ENCODE assay signal across 10 cellular contexts in genomic region chr14:94113490-94113889, GRCh38. TPM values are rescaled to one million over a fixed set of nuclear protein-coding genes. Genes with fewer than 3 reads are reported as not detected.
DNase-seq lines count a peak whose midpoint lies in the region; ATAC-seq and TF ChIP-seq lines count a peak whose summit lies in the region.
"Had no signal": no experiment of that assay in that cellular context is flagged by ENCODE, and none has a peak within 500 bp of the region (broad histone marks: within the 10 kb centered on the region; RNA-seq: fewer than 3 reads in every experiment).

No MANE protein-coding gene starts in this region.

- no peak overlapping the region for H3K4me2 ChIP-seq in hepatocyte

- H2AFZ ChIP-seq in hepatocyte, result no peak overlapping the region

- H3K4me3 ChIP-seq in stomach (peak overlapping the region in 1 of 4 donors; percentile 55), hepatocyte (no peak overlapping the region)
- H3K4me3 ChIP-seq: prostate gland had no signal

- ATAC-seq in GM18505 (IDR thresholded peaks at IDR 0.05; ENCODE audit: unreplicated experiment), result no peak
- ATAC-seq in HG02981 (IDR thresholded peaks at IDR 0.05; ENCODE audit: unreplicated experiment), result no peak

- peak overlapping the region in 4 of 5 donors; percentile 26 to 93 (median 72) for H3K27ac ChIP-seq in stomach
- H3K27ac ChIP-seq in hepatocyte, result no peak overlapping the region
- H3K27ac ChIP-seq: prostate gland had no signal

- WGBS in stomach, 5 donors, result 24 to 41% (median 36%) methylated on average over 6 of the region's 6 CpGs
- 81% methylated on average over 6 of the region's 6 CpGs for WGBS in hepatocyte (ENCODE audit: low lambda C conversion rate, missing lambda C conversion rate)

- intact Hi-C loops in stomach (cut with DNase I; ENCODE audit: low total_unique reads), result no loop called here

- H3K4me1 ChIP-seq in stomach (peaks cover 14 to 48% (median 39%) of the 10 kb centered on the region in 4 donors), hepatocyte (ENCODE audit: insufficient read depth) (no peaks in the 10 kb centered on the region)
- H3K4me1 ChIP-seq: prostate gland had no signal

- TF ChIP-seq POLR2A in stomach (IDR thresholded peaks at IDR 0.05), result no peak
- TF ChIP-seq POLR2A in GM18505 (IDR thresholded peaks at IDR 0.05; ENCODE audit: borderline replicate concordance, extremely low read depth, insufficient read depth, insufficient read length), result no peak

- TF ChIP-seq CTCF in stomach (IDR thresholded peaks at IDR 0.05) (no peak), hepatocyte (IDR thresholded peaks at IDR 0.05; ENCODE audit: poor library complexity) (no peak)

- H3K27me3 ChIP-seq in stomach (no peaks in the 10 kb centered on the region), hepatocyte (no peaks in the 10 kb centered on the region)

- no peaks in the 10 kb centered on the region for H3K36me3 ChIP-seq in stomach
- no peaks in the 10 kb centered on the region for H3K36me3 ChIP-seq in hepatocyte (replicated peaks; ENCODE audit: insufficient read depth, low read depth)
- H3K36me3 ChIP-seq: prostate gland had no signal

- no peaks in the 10 kb centered on the region for H3K79me2 ChIP-seq in hepatocyte

- DNase-seq in NCI-H2029 (lab: John Stamatoyannopoulos, UW) (peak; percentile 61), cerebellar cortex (ENCODE audit: low spot score) (peak; percentile 28), iris pigment epithelial cell (ENCODE audit: low read depth) (peak; percentile 50), stomach (peak; percentile 82), hepatocyte (ENCODE audit: low spot score) (no peak), NCI-H187 treated with DMSO at 0.1 percent for 48 hours (lab: John Stamatoyannopoulos, UW) (no peak)
- DNase-seq: MV-4-11 had no signal

- H3K9me3 ChIP-seq in stomach (no peaks in the 10 kb centered on the region), hepatocyte (ENCODE audit: low read depth) (no peaks in the 10 kb centered on the region)
- H3K9me3 ChIP-seq: prostate gland had no signal

- no peaks in the 10 kb centered on the region for H3K9me2 ChIP-seq in hepatocyte (replicated peaks; ENCODE audit: insufficient read depth)

- no peaks in the 10 kb centered on the region for H4K20me1 ChIP-seq in hepatocyte (ENCODE audit: insufficient read depth, poor library complexity, severe bottlenecking)

- TF ChIP-seq EP300 in stomach (IDR thresholded peaks at IDR 0.05), result no peak

RNA-seq across cellular contexts. Expression of gene IFI27, which starts 3.0 kb away (rescaled TPM):
- 100 to 1,000 TPM in 3 of 5 donors, 10 to 100 TPM in 2; 12.9 to 276 (median 118) TPM for total RNA-seq in stomach
- polyA plus RNA-seq in stomach, result 1,000 to 10,000 TPM in 1 of 3 donors, 100 to 1,000 TPM in 2; 292 to 1,115 (median 874) TPM
- 1.1 and 1.8 TPM in 2 replicates for total RNA-seq in hepatocyte
- polyA plus RNA-seq in hepatocyte, result 6.7 and 7.3 TPM in 2 replicates

RNA-seq across cellular contexts. Expression of gene IFI27L2, which starts 15.9 kb away (rescaled TPM):
- total RNA-seq in stomach, result 10 to 100 TPM in 3 of 5 donors, 1 to 10 TPM in 2; 4.9 to 61.7 (median 24.8) TPM
- polyA plus RNA-seq in stomach, result 100 to 1,000 TPM in 2 of 3 donors, 10 to 100 TPM in 1; 87.8 to 133 (median 103) TPM
- 47.4 and 95.1 TPM in 2 replicates for total RNA-seq in hepatocyte
- polyA plus RNA-seq in hepatocyte, result 90.5 and 91.5 TPM in 2 replicates

RNA-seq across cellular contexts. Expression of gene IFI27L1, which starts 32.4 kb away (rescaled TPM):
- total RNA-seq in stomach (10 to 100 TPM in 2 of 5 donors, 1 to 10 TPM in 2, not detected in 1; 1.6 to 17.1 (median 9.3) TPM), hepatocyte (16.7 and 18.9 TPM in 2 replicates)
- polyA plus RNA-seq in stomach (10 to 100 TPM in 2 of 3 donors, 1 to 10 TPM in 1; 9.9 to 33.7 (median 23.5) TPM), hepatocyte (29.4 and 32.1 TPM in 2 replicates)

RNA-seq across cellular contexts. Expression of gene DDX24, which starts 32.5 kb away (rescaled TPM):
- total RNA-seq in stomach (100 to 1,000 TPM in 2 of 5 donors, 10 to 100 TPM in 3; 39.1 to 236 (median 84.4) TPM), hepatocyte (127 and 134 TPM in 2 replicates)
- polyA plus RNA-seq in stomach (10 to 100 TPM; 47.4 to 73.8 (median 61.2) TPM), hepatocyte (125 and 145 TPM in 2 replicates)

Comparison
In these comparisons a context has a peak if more than half of its experiments do, and no peak if none do; other contexts are left out.
1. DNase-seq: peak in NCI-H2029 (single experiment), cerebellar cortex (single experiment), iris pigment epithelial cell (single experiment) and stomach (single experiment); none in hepatocyte (single experiment) and NCI-H187 treated with DMSO at 0.1 percent for 48 hours (single experiment).